ENCODE assay signal across 26 cellular contexts in the genomic region with DNA sequence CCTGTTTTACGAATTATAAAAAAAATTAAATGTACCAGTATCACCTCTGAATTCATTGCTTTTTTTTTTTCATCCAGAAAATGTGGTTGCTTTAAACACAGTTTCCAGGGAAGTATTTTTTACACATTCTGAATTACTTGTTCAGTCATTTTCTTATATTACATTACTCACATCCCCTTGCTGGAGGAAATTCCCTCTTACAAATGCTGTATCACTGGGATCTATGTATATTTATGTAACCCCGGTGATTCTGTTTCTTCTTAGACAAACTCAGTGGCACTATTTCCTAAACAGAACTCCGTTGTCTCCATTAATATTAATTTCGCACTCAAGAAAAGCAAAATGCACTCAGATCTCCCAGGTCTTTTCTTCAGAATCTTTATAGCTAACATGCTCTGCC.
DNase-seq lines count a peak whose midpoint lies in the region; ATAC-seq and TF ChIP-seq lines count a peak whose summit lies in the region.
"Had no signal": no experiment of that assay in that cellular context is flagged by ENCODE, and none has a peak within 500 bp of the region (broad histone marks: within the 10 kb centered on the region; RNA-seq: fewer than 3 reads in every experiment).

No MANE protein-coding gene starts in this region.

- no peak overlapping the region for H2AFZ ChIP-seq in SK-N-SH (ENCODE audit: low read depth)

- H3K4me1 ChIP-seq in SK-N-SH (ENCODE audit: control insufficient read depth in 1 of 2, insufficient read depth in 2 of 2, low read depth in 1 of 2, low read length in 1 of 2), result peaks cover 0 to 38% of the 10 kb centered on the region in 2 experiments; a peak in 3 of 4 replicates
- H3K4me1 ChIP-seq: BLaER1 had no signal

- TF ChIP-seq RAD21 in SK-N-SH (IDR thresholded peaks at IDR 0.05; ENCODE audit: low read length), result no peak

- 70% methylated on average over 4 of the region's 4 CpGs for WGBS in SK-N-SH (ENCODE audit: low lambda C conversion rate)

- no peak for DNase-seq in SK-N-SH
- DNase-seq in astrocyte of the spinal cord (ENCODE audit: low read depth, low spot score), result peak; percentile 75
- DNase-seq in fibroblast of the aortic adventitia (ENCODE audit: low read depth), result peak; percentile 46
- DNase-seq in foreskin melanocyte, result no peak
- DNase-seq in AG08395 (ENCODE audit: low spot score), result no peak
- DNase-seq: activated CD4-positive, alpha-beta T cell treated with anti-CD3 and anti-CD28 coated beads, Interleukin-2, amount 50 U/mL, for 48 hours; activated gamma-delta T cell treated with Interleukin-2 at 50 U/mL for 16 hours; Calu3; effector memory CD8-positive, alpha-beta T cell; GDM1; Karpas-422; kidney; NCI-H1092 treated with DMSO at 0.1 percent for 48 hours; NCI-H2081 treated with DMSO at 0.1 percent for 48 hours; retina; stimulated activated CD4-positive, alpha-beta T cell treated with anti-CD3 and anti-CD28 coated beads, Interleukin-12 subunit alpha, Interleukin-12 subunit beta, amount 100 ng/mL, for 4 hours; stomach; upper lobe of left lung had no signal

- H3F3A ChIP-seq in SK-N-SH (replicated peaks; ENCODE audit: insufficient read depth), result peaks cover 10% of the 10 kb centered on the region

- TF ChIP-seq CTCF in SK-N-SH (IDR thresholded peaks at IDR 0.05) (no peak), astrocyte of the spinal cord (IDR thresholded peaks at IDR 0.05; ENCODE audit: low read depth, low read length) (no peak), fibroblast of the aortic adventitia (IDR thresholded peaks at IDR 0.05; ENCODE audit: insufficient read depth, low read length) (no peak)

- H3K9me2 ChIP-seq in SK-N-SH, result no peaks in the 10 kb centered on the region

- H3K27me3 ChIP-seq in SK-N-SH (ENCODE audit: insufficient read depth), result no peaks in the 10 kb centered on the region
- H3K27me3 ChIP-seq: BLaER1, stomach, upper lobe of left lung had no signal

- ATAC-seq in SK-N-SH treated with all-trans-retinoic acid at 6 μM for 48 hours, result no peak
- ATAC-seq in HG03280 (IDR thresholded peaks at IDR 0.05; ENCODE audit: unreplicated experiment), result no peak
- ATAC-seq in GM21619 (IDR thresholded peaks at IDR 0.05; ENCODE audit: unreplicated experiment), result no peak
- ATAC-seq: effector memory CD8-positive, alpha-beta T cell; Panc1; WTC11 had no signal

- TF ChIP-seq EP300 in SK-N-SH (IDR thresholded peaks at IDR 0.05; ENCODE audit: borderline replicate concordance in 1 of 2, low read depth in 1 of 2, low read length in 1 of 2), result no peak

- no peaks in the 10 kb centered on the region for H4K20me1 ChIP-seq in SK-N-SH (ENCODE audit: insufficient read depth)
- H4K20me1 ChIP-seq: BLaER1 had no signal

- POLR2A ChIA-PET in SK-N-SH (lab: Yijun Ruan, JAX), result no interaction called here

- H3K4me3 ChIP-seq in SK-N-SH (ENCODE audit: low read depth in 2 of 2, low read length in 1 of 2), result no peak overlapping the region
- no peak overlapping the region for H3K4me3 ChIP-seq in astrocyte of the spinal cord (ENCODE audit: low read depth, low read length)
- no peak overlapping the region for H3K4me3 ChIP-seq in fibroblast of the aortic adventitia (ENCODE audit: low read depth, low read length)
- H3K4me3 ChIP-seq: BLaER1, lung, stomach, upper lobe of left lung had no signal

- no peaks in the 10 kb centered on the region for H3K36me3 ChIP-seq in SK-N-SH (replicated peaks in 1 of 2; ENCODE audit: control insufficient read depth in 1 of 2, insufficient read depth in 2 of 2, low read length in 1 of 2)
- H3K36me3 ChIP-seq: BLaER1, stomach, upper lobe of left lung had no signal

- peak overlapping the region in 1 of 2 experiments; percentile 54; a peak in 2 of 4 replicates for H3K27ac ChIP-seq in SK-N-SH (ENCODE audit: low read depth in 2 of 2, low read length in 1 of 2)
- H3K27ac ChIP-seq: 22Rv1, BLaER1, stomach, upper lobe of left lung had no signal

- 0 out of 2 replicates have a peak overlapping the region, but pooled peaks have one; percentile 17 for H3K9ac ChIP-seq in SK-N-SH
- H3K9ac ChIP-seq: BLaER1 had no signal

- no peaks in the 10 kb centered on the region for H3K79me2 ChIP-seq in SK-N-SH (ENCODE audit: insufficient read depth)

- 0 out of 2 replicates have a peak overlapping the region, but pooled peaks have one; percentile 8 for H3K4me2 ChIP-seq in SK-N-SH
- H3K4me2 ChIP-seq: BLaER1 had no signal

- in situ Hi-C loops in astrocyte of the spinal cord (cut with HindIII; ENCODE audit: low sequenced_read_pairs), result no loop called here

- H3K9me3 ChIP-seq in SK-N-SH, result no peaks in the 10 kb centered on the region
- H3K9me3 ChIP-seq: BLaER1, stomach, upper lobe of left lung had no signal

- CTCF ChIA-PET in SK-N-SH (lab: Yijun Ruan, JAX), result no interaction called here

TF ChIP-seq in SK-N-SH, 30 proteins besides CTCF, POLR2A, EP300 and RAD21:
- TF ChIP-seq FOSL2 (IDR thresholded peaks at IDR 0.05; ENCODE audit: borderline replicate concordance, low read depth) (peak; percentile 16; the same call in 1 of the 2 replicates), FOXM1 (IDR thresholded peaks at IDR 0.05; ENCODE audit: low read depth) (no peak)

TF ChIP-seq in SK-N-SH treated with all-trans-retinoic acid at 6 μM for 48 hours, 23 proteins besides CTCF, POLR2A, EP300 and RAD21:
- TF ChIP-seq GLIS3 (CRISPR knock-in tag; IDR thresholded peaks at IDR 0.05), result no peak
- no peak for TF ChIP-seq PATZ1 (CRISPR knock-in tag; IDR thresholded peaks at IDR 0.05; ENCODE audit: borderline replicate concordance)
- TF ChIP-seq, protein P1, sequence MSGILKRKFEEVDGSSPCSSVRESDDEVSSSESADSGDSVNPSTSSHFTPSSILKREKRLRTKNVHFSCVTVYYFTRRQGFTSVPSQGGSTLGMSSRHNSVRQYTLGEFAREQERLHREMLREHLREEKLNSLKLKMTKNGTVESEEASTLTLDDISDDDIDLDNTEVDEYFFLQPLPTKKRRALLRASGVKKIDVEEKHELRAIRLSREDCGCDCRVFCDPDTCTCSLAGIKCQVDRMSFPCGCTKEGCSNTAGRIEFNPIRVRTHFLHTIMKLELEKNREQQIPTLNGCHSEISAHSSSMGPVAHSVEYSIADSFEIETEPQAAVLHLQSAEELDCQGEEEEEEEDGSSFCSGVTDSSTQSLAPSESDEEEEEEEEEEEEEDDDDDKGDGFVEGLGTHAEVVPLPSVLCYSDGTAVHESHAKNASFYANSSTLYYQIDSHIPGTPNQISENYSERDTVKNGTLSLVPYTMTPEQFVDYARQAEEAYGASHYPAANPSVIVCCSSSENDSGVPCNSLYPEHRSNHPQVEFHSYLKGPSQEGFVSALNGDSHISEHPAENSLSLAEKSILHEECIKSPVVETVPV (CRISPR knock-in tag; IDR thresholded peaks at IDR 0.05), result no peak
- TF ChIP-seq ZFP30 (CRISPR knock-in tag; IDR thresholded peaks at IDR 0.05), result no peak
- no peak for TF ChIP-seq OSR1 (CRISPR knock-in tag; IDR thresholded peaks at IDR 0.05)

Comparison
In these comparisons a context has a peak if more than half of its experiments do, and no peak if none do; other contexts are left out.
1. DNase-seq: peak in astrocyte of the spinal cord (single experiment) and fibroblast of the aortic adventitia (single experiment); none in SK-N-SH (single experiment), foreskin melanocyte (single experiment) and AG08395 (single experiment).